ENCODE assay signal across 7 cellular contexts in genomic region chr20:60474385-60474910, GRCh38.
"Had no signal": no experiment of that assay in that cellular context is flagged by ENCODE, and none has a peak within 500 bp of the region (broad histone marks: within the 10 kb centered on the region; RNA-seq: fewer than 3 reads in every experiment).

No MANE protein-coding gene starts in this region.

- H3K4me1 ChIP-seq: HAP-1 had no signal

- H3K27ac ChIP-seq: GM23248, HL-60 had no signal

- H3K9me3 ChIP-seq: HAP-1 had no signal

- H3K36me3 ChIP-seq: HAP-1 had no signal

- ATAC-seq: HCT116 had no signal

- H3K4me3 ChIP-seq: GM23248, HAP-1 had no signal

- H2AFZ ChIP-seq: GM23248 had no signal

- DNase-seq: GM23248, GOT3, H7, KG1 had no signal

- H3K9ac ChIP-seq: GM23248 had no signal
